16 cellular contexts compared by ENCODE assay signal in genomic region chr2:80269806-80270205, GRCh38. TPM values are rescaled to one million over a fixed set of nuclear protein-coding genes. Genes with fewer than 3 reads are reported as not detected.
DNase-seq lines count a peak whose midpoint lies in the region; FAIRE-seq and TF ChIP-seq lines count a peak whose summit lies in the region.
"Had no signal": no experiment of that assay in that cellular context is flagged by ENCODE, and none has a peak within 500 bp of the region (broad histone marks: within the 10 kb centered on the region; RNA-seq: fewer than 3 reads in every experiment).

No MANE protein-coding gene starts in this region.

- H3K9me2 ChIP-seq in hepatocyte (replicated peaks; ENCODE audit: insufficient read depth): no peaks in the 10 kb centered on the region

- no peak overlapping the region for H2AFZ ChIP-seq in hepatocyte

- no peaks in the 10 kb centered on the region for H3K9me3 ChIP-seq in hepatocyte (ENCODE audit: low read depth)
- no peaks in the 10 kb centered on the region for H3K9me3 ChIP-seq in small intestine (ENCODE audit: control insufficient read depth, low read depth)
- H3K9me3 ChIP-seq: BE2C had no signal

- H3K36me3 ChIP-seq in hepatocyte (replicated peaks; ENCODE audit: insufficient read depth, low read depth) (no peaks in the 10 kb centered on the region), small intestine (ENCODE audit: control insufficient read depth in 2 of 2, insufficient read depth in 2 of 2, low read length in 2 of 2) (no peaks in the 10 kb centered on the region)
- H3K36me3 ChIP-seq: BE2C, HAP-1 had no signal

- H3K4me2 ChIP-seq in hepatocyte: no peak overlapping the region

- no peaks in the 10 kb centered on the region for H4K20me1 ChIP-seq in hepatocyte (ENCODE audit: insufficient read depth, poor library complexity, severe bottlenecking)

- H3K4me3 ChIP-seq in LNCaP clone FGC (ENCODE audit: low read depth, low read length) (no peak overlapping the region), hepatocyte (no peak overlapping the region), small intestine (ENCODE audit: low read depth in 1 of 2, low read length in 2 of 2) (no peak overlapping the region)
- H3K4me3 ChIP-seq: HAP-1 had no signal

- H3K4me1 ChIP-seq in hepatocyte (ENCODE audit: insufficient read depth) (no peaks in the 10 kb centered on the region), small intestine (ENCODE audit: control insufficient read depth in 2 of 2, insufficient read depth in 1 of 2, low read depth in 1 of 2, low read length in 1 of 2) (no peaks in the 10 kb centered on the region)
- H3K4me1 ChIP-seq: BE2C, HAP-1 had no signal

- H3K79me2 ChIP-seq in hepatocyte: no peaks in the 10 kb centered on the region

- peak; percentile 86 for DNase-seq in LNCaP clone FGC (ENCODE audit: low read depth)
- peak; percentile 21 to 67 for DNase-seq in NCI-H526 (lab: John Stamatoyannopoulos, UW)
- DNase-seq in hepatocyte (ENCODE audit: low spot score): peak; percentile 28
- peak; percentile 48 for DNase-seq in small intestine
- DNase-seq in NK-92 (lab: John Stamatoyannopoulos, UW; ENCODE audit: unreplicated experiment): no peak
- no peak for DNase-seq in stimulated activated naive CD4-positive, alpha-beta T cell treated with Interleukin-2 at 50 U/mL for 16 hours (lab: John Stamatoyannopoulos, UW)
- no peak for DNase-seq in T-helper 2 cell
- DNase-seq: BE2C; C1 segment of cervical spinal cord; CD4-positive, CD25-positive, alpha-beta regulatory T cell; DMS79 treated with DMSO at 0.1 percent for 48 hours; GF-D8 had no signal

- H3K27ac ChIP-seq in hepatocyte (no peak overlapping the region), small intestine (ENCODE audit: low read depth in 1 of 2, low read length in 1 of 2) (no peak overlapping the region)

- FAIRE-seq in small intestine (lab: Jason Lieb, UNC): no peak
- FAIRE-seq: H1 had no signal

- TF ChIP-seq CTCF in LNCaP clone FGC (IDR thresholded peaks at IDR 0.05; ENCODE audit: control insufficient read depth, extremely low read depth, insufficient read depth) (no peak), hepatocyte (IDR thresholded peaks at IDR 0.05; ENCODE audit: poor library complexity) (no peak)

- WGBS in hepatocyte (ENCODE audit: low lambda C conversion rate, missing lambda C conversion rate): 60% methylated on average over 5 of the region's 5 CpGs
- WGBS in small intestine, 3 donors: 22 to 60% (median 32%) methylated on average over 5 of the region's 5 CpGs

- H3K27me3 ChIP-seq in hepatocyte (no peaks in the 10 kb centered on the region), small intestine (ENCODE audit: control insufficient read depth in 2 of 2, insufficient read depth in 2 of 2, low read length in 2 of 2) (no peaks in the 10 kb centered on the region)
- H3K27me3 ChIP-seq: BE2C had no signal

RNA-seq across cellular contexts. Expression of gene LRRTM1, which starts 34.7 kb away (rescaled TPM):
- 1.0 and 1.3 TPM in 2 replicates for total RNA-seq in hepatocyte
- polyA plus RNA-seq in hepatocyte (1.9 and 2.7 TPM in 2 replicates), small intestine (1 to 10 TPM in 1 of 3 donors, not detected in 2; 1.1 TPM)
- total RNA-seq: A172; CD4-positive, CD25-positive, alpha-beta regulatory T cell; HT-29 had no signal
- polyA plus RNA-seq: CD4-positive, CD25-positive, alpha-beta regulatory T cell had no signal

Comparison
In these comparisons a context has a peak if more than half of its experiments do, and no peak if none do; other contexts are left out.
1. DNase-seq: peak in LNCaP clone FGC (single experiment), NCI-H526 (2 of 2), hepatocyte (single experiment) and small intestine (single experiment); none in NK-92 (single experiment), stimulated activated naive CD4-positive, alpha-beta T cell treated with Interleukin-2 at 50 U/mL for 16 hours (single experiment) and T-helper 2 cell (0 of 5).